In genomic region chr2:95165371-95166064, GRCh38 we compare ENCODE assay signal across 8 cellular contexts. TPM values are rescaled to one million over a fixed set of nuclear protein-coding genes. Genes with fewer than 3 reads are reported as not detected.
DNase-seq lines count a peak whose midpoint lies in the region; ATAC-seq and TF ChIP-seq lines count a peak whose summit lies in the region.

TSS of gene ZNF2 (plus strand) at chr2:95165809. CDS start at chr2:95176227, 10,418 bp downstream.

- H3K23ac ChIP-seq in mesendoderm (ENCODE audit: low read length): peak within 1 kb of the TSS; percentile 66

- H3K27me3 ChIP-seq in HUES48 (ENCODE audit: control insufficient read depth, insufficient read depth, low read length) (no peaks in the 10 kb centered on the region), NT2/D1 (ENCODE audit: insufficient read depth, insufficient read length) (no peaks in the 10 kb centered on the region), endodermal cell (ENCODE audit: control insufficient read depth, insufficient read depth, low read length, poor library complexity, severe bottlenecking) (no peaks in the 10 kb centered on the region), mesendoderm (ENCODE audit: insufficient read depth, low read length, poor library complexity) (no peaks in the 10 kb centered on the region)

- peak within 1 kb of the TSS; percentile 100 for H3K27ac Mint-ChIP-seq in endodermal cell

- H3K4me3 Mint-ChIP-seq in endodermal cell: peak within 1 kb of the TSS; percentile 95

- H3K79me1 ChIP-seq in mesendoderm (ENCODE audit: low read length): peaks cover 7% of the 10 kb centered on the region

- peak within 1 kb of the TSS; percentile 95 for H4K8ac ChIP-seq in mesendoderm (ENCODE audit: low read depth, low read length)

- H2BK5ac ChIP-seq in mesendoderm (ENCODE audit: low read length): peak within 1 kb of the TSS; percentile 76

- TF ChIP-seq CTCF in endodermal cell (conservative IDR thresholded peaks at IDR 0.05): peak; percentile 11

- peak within 1 kb of the TSS; percentile 99 for H3K56ac ChIP-seq in mesendoderm (ENCODE audit: low read length)

- peak within 1 kb of the TSS; percentile 82 for H3K18ac ChIP-seq in mesendoderm (ENCODE audit: low read length)

- H2AK5ac ChIP-seq in mesendoderm (ENCODE audit: low read length): no peak within 1 kb of the TSS

- no peaks in the 10 kb centered on the region for H3K9me3 ChIP-seq in HUES48 (ENCODE audit: control insufficient read depth, insufficient read depth, low read length)
- H3K9me3 ChIP-seq in NT2/D1 (ENCODE audit: insufficient read depth, low read length): no peaks in the 10 kb centered on the region
- no peaks in the 10 kb centered on the region for H3K9me3 ChIP-seq in endodermal cell (ENCODE audit: control insufficient read depth, low read length)

- H3K9me3 Mint-ChIP-seq in endodermal cell: no peaks in the 10 kb centered on the region

- peak within 1 kb of the TSS; percentile 86 for H3K27ac ChIP-seq in HUES48 (ENCODE audit: low read depth, low read length)
- peak within 1 kb of the TSS; percentile 73 for H3K27ac ChIP-seq in endodermal cell (ENCODE audit: low read depth, low read length)
- no peak within 1 kb of the TSS for H3K27ac ChIP-seq in mesendoderm (ENCODE audit: low read depth, low read length)

- DNase-seq in D341Med (ENCODE audit: low spot score): peak; percentile 96
- DNase-seq in NT2/D1 (ENCODE audit: low read depth, low spot score): peak; percentile 98
- peak; percentile 96 for DNase-seq in activated CD8-positive, alpha-beta memory T cell treated with anti-CD3 and anti-CD28 coated beads, Interleukin-2, amount 50 U/mL, for 24 hours (ENCODE audit: extremely low read depth)
- peak; percentile 99 for DNase-seq in endodermal cell
- DNase-seq in mesendoderm: peak; percentile 99
- peak; percentile 95 for DNase-seq in stimulated activated CD8-positive, alpha-beta memory T cell treated with anti-CD3 and anti-CD28 coated beads, Interleukin-12 subunit alpha, Interleukin-12 subunit beta, amount 100 ng/mL, for 4 hours (ENCODE audit: low read depth)

- peaks cover 3% of the 10 kb centered on the region for H3K27me3 Mint-ChIP-seq in endodermal cell (ENCODE audit: insufficient read depth)

- peak within 1 kb of the TSS; percentile 93 for H4K5ac ChIP-seq in mesendoderm (ENCODE audit: low read length)

- 0% methylated on average over 19 to 56 of the region's 56 CpGs for WGBS in endodermal cell (ENCODE audit: insufficient coverage in 1 of 2, insufficient read length in 1 of 2), 2 experiments
- WGBS in mesendoderm (ENCODE audit: extremely low coverage, insufficient coverage, low lambda C conversion rate): no CpG with 5 or more reads among the region's 56 CpGs

- H2BK15ac ChIP-seq in mesendoderm (replicated peaks; ENCODE audit: low read depth): no peak within 1 kb of the TSS

- H3K4ac ChIP-seq in mesendoderm (ENCODE audit: low read depth, low read length): peak within 1 kb of the TSS; percentile 99

- H3K4me1 Mint-ChIP-seq in endodermal cell: peaks cover 22% of the 10 kb centered on the region

- peak within 1 kb of the TSS; percentile 45 for H3K4me2 ChIP-seq in mesendoderm (ENCODE audit: low read length)

- peak within 1 kb of the TSS; percentile 94 for H3K4me3 ChIP-seq in HUES48 (ENCODE audit: low read depth, low read length)
- peak within 1 kb of the TSS; percentile 99 for H3K4me3 ChIP-seq in NT2/D1 (ENCODE audit: insufficient read length, low read depth)
- H3K4me3 ChIP-seq in endodermal cell (ENCODE audit: low read length): peak within 1 kb of the TSS; percentile 94
- H3K4me3 ChIP-seq in mesendoderm (ENCODE audit: low read length): peak within 1 kb of the TSS; percentile 98

- no peaks in the 10 kb centered on the region for H3K36me3 ChIP-seq in HUES48 (ENCODE audit: control insufficient read depth, insufficient read depth, low read length)
- H3K36me3 ChIP-seq in NT2/D1 (ENCODE audit: insufficient read depth, insufficient read length, low read length): peaks cover 14% of the 10 kb centered on the region
- H3K36me3 ChIP-seq in endodermal cell (ENCODE audit: control insufficient read depth, insufficient read depth, low read length): no peaks in the 10 kb centered on the region
- no peaks in the 10 kb centered on the region for H3K36me3 ChIP-seq in mesendoderm (ENCODE audit: control insufficient read depth, insufficient read depth, low read length)

- H3K9ac ChIP-seq in HUES48 (ENCODE audit: low read depth, low read length) (peak within 1 kb of the TSS; percentile 94), NT2/D1 (ENCODE audit: insufficient read length, low read depth) (peak within 1 kb of the TSS; percentile 99), endodermal cell (ENCODE audit: extremely low read depth, low read length, poor library complexity, severe bottlenecking) (peak within 1 kb of the TSS; percentile 88), mesendoderm (ENCODE audit: low read length) (peak within 1 kb of the TSS; percentile 97)

- H2BK120ac ChIP-seq in mesendoderm (ENCODE audit: low read depth, low read length): no peak within 1 kb of the TSS

- H3K4me1 ChIP-seq in HUES48 (ENCODE audit: control insufficient read depth, insufficient read depth, low read length) (peaks cover 11% of the 10 kb centered on the region; the same call in 1 of the 2 replicates), NT2/D1 (ENCODE audit: insufficient read depth, insufficient read length) (no peaks in the 10 kb centered on the region), endodermal cell (ENCODE audit: control insufficient read depth, insufficient read depth, low read length) (no peaks in the 10 kb centered on the region), mesendoderm (ENCODE audit: control insufficient read depth, low read depth, low read length) (peaks cover 5% of the 10 kb centered on the region)

- peaks cover 6% of the 10 kb centered on the region for H3K36me3 Mint-ChIP-seq in endodermal cell (ENCODE audit: low read depth)

- peak; percentile 94 for ATAC-seq in GM21423 (IDR thresholded peaks at IDR 0.05; ENCODE audit: unreplicated experiment)

- no peaks in the 10 kb centered on the region for H3K79me2 ChIP-seq in mesendoderm (ENCODE audit: control insufficient read depth, insufficient read depth, low read length)

RNA-seq across cellular contexts. Expression of gene ZNF2, which starts in this region (rescaled TPM):
- total RNA-seq in endodermal cell: 1 to 10 TPM; 2.9 to 4.1 TPM
- 5.9 TPM for polyA plus RNA-seq in endodermal cell (2013, experiment 1 of 2)
- polyA plus RNA-seq in endodermal cell (2013, experiment 2 of 2): 5.5 TPM
- polyA plus RNA-seq in mesendoderm (2013, experiment 1 of 2): 0.73 TPM
- polyA plus RNA-seq in mesendoderm (2013, experiment 2 of 2): 0.62 TPM
